22 cellular contexts compared by ENCODE assay signal in the genomic region with DNA sequence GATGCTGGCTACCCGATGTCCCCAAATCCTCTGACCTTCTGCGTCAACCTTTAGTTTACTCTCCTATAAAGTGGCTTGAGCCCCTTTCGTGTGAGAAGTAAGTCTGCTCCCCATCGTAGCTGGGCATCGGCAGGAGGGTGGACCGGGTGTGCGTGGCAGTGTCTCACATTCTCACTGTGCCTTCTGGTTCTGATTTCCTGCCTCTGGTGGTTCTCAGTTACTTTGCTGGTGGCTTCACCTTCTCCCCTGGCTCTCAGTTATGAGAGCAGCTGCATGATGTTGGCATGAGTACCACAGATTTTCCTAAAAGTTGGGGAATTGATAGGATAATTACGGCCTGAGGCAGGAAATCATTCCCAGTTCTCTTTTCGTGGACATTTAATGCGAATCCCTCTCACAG.
"Had no signal": no experiment of that assay in that cellular context is flagged by ENCODE, and none has a peak within 500 bp of the region (broad histone marks: within the 10 kb centered on the region; RNA-seq: fewer than 3 reads in every experiment).

No MANE protein-coding gene starts in this region.

- FAIRE-seq: RCC 7860 had no signal

- H3K9me2 ChIP-seq: SK-N-SH had no signal

- H3K36me3 ChIP-seq: MG63 had no signal

- H3K9ac ChIP-seq: SK-N-SH had no signal

- H3K4me2 ChIP-seq: SK-N-SH had no signal

- DNase-seq: IMR-90, Karpas-422, KG1, MG63, NCI-H1092, NCI-H1105 treated with DMSO at 0.1 percent for 48 hours, NCI-H1417 treated with DMSO at 0.1 percent for 48 hours, NCI-H146, NCI-H1694 treated with DMSO at 0.1 percent for 48 hours, NCI-H1930, NCI-H2081, NCI-H2107, NCI-H2227 treated with DMSO at 0.1 percent for 48 hours, NCI-H524, NCI-H526 treated with DMSO at 0.1 percent for 48 hours, NCI-H774, Right ventricle myocardium superior, RPMI8226, SIG-M5, SK-N-SH, T-helper 1 cell had no signal

- H3K4me3 ChIP-seq: MG63 had no signal

- H3K9me3 ChIP-seq: MG63, SK-N-SH had no signal
